In the genomic region with DNA sequence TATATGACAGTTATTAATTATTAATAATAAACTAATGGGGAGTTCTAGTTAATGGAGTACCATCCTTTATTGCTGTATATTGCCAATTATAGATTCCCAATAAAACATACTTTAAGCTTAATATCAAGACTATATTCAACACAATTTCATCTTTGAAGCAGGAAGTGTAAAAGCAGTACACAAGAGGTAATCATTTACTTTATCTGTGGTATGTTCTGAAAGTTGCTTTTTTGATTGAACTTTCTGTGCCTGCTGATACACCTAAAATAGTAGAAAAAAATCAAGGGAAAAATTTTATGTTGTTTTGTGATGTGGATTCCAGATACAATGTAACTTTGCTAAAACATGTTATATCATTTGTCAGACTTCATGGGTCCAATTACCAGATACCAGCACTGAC, we compare ENCODE assay signal across 22 cellular contexts. TPM values are rescaled to one million over a fixed set of nuclear protein-coding genes. Genes with fewer than 3 reads are reported as not detected.
DNase-seq lines count a peak whose midpoint lies in the region; ATAC-seq and TF ChIP-seq lines count a peak whose summit lies in the region.
"Had no signal": no experiment of that assay in that cellular context is flagged by ENCODE, and none has a peak within 500 bp of the region (broad histone marks: within the 10 kb centered on the region; RNA-seq: fewer than 3 reads in every experiment).

No MANE protein-coding gene starts in this region.

- no peak for ATAC-seq in activated naive CD8-positive, alpha-beta T cell treated with anti-CD3 and anti-CD28 coated beads, Interleukin-2, amount 50 U/mL, for 24 hours
- ATAC-seq in HG02943 (IDR thresholded peaks at IDR 0.05; ENCODE audit: low read depth, unreplicated experiment) (peak; percentile 63), HG03378 (IDR thresholded peaks at IDR 0.05; ENCODE audit: unreplicated experiment) (peak; percentile 81), HG03045 (IDR thresholded peaks at IDR 0.05; ENCODE audit: unreplicated experiment) (no peak), heart right ventricle (no peak)
- ATAC-seq: HCT116 had no signal

- H3K4me3 ChIP-seq in heart right ventricle: no peak overlapping the region

- H3K4me3 Mint-ChIP-seq in activated naive CD8-positive, alpha-beta T cell: no peak overlapping the region
- no peak overlapping the region for H3K4me3 Mint-ChIP-seq in activated naive CD8-positive, alpha-beta T cell treated with anti-CD3 and anti-CD28 coated beads, Interleukin-2, amount 50 U/mL, for 24 hours
- H3K4me3 Mint-ChIP-seq: B cell had no signal

- H3K4me1 ChIP-seq in heart right ventricle: no peaks in the 10 kb centered on the region

- H3K27ac ChIP-seq in heart right ventricle: no peak overlapping the region

- H3K36me3 Mint-ChIP-seq in activated naive CD8-positive, alpha-beta T cell: peaks cover 16% of the 10 kb centered on the region
- H3K36me3 Mint-ChIP-seq in activated naive CD8-positive, alpha-beta T cell treated with anti-CD3 and anti-CD28 coated beads, Interleukin-2, amount 50 U/mL, for 24 hours (ENCODE audit: low read depth): peaks cover 28% of the 10 kb centered on the region

- H3K27ac Mint-ChIP-seq in activated naive CD8-positive, alpha-beta T cell: peak overlapping the region; percentile 22
- no peak overlapping the region for H3K27ac Mint-ChIP-seq in activated naive CD8-positive, alpha-beta T cell treated with anti-CD3 and anti-CD28 coated beads, Interleukin-2, amount 50 U/mL, for 24 hours
- H3K27ac Mint-ChIP-seq: B cell had no signal

- no peak for DNase-seq in activated naive CD8-positive, alpha-beta T cell treated with anti-CD3 and anti-CD28 coated beads, Interleukin-2, amount 50 U/mL, for 24 hours
- no peak for DNase-seq in activated CD8-positive, alpha-beta memory T cell treated with anti-CD3 and anti-CD28 coated beads, Interleukin-2, amount 50 U/mL, for 4 hours
- no peak for DNase-seq in NCI-H1930 (lab: John Stamatoyannopoulos, UW)
- no peak for DNase-seq in heart right ventricle
- DNase-seq: COR-L47, GDM1, GOT3, KG1, MV-4-11, NCI-H1694 treated with DMSO at 0.1 percent for 48 hours, NCI-H2107, NCI-H510A treated with DMSO at 0.1 percent for 48 hours, NCI-H774, OCI-M1, SHP77, SK-N-SH had no signal

- intact Hi-C loops in heart right ventricle (cut with DNase I): no loop called here

- H3K9me3 Mint-ChIP-seq in activated naive CD8-positive, alpha-beta T cell (ENCODE audit: low read depth): no peaks in the 10 kb centered on the region
- H3K9me3 Mint-ChIP-seq in activated naive CD8-positive, alpha-beta T cell treated with anti-CD3 and anti-CD28 coated beads, Interleukin-2, amount 50 U/mL, for 24 hours: no peaks in the 10 kb centered on the region

- peaks cover 0 to 5% (median 0%) of the 10 kb centered on the region in 11 donors for H3K9me3 ChIP-seq in heart right ventricle
- H3K9me3 ChIP-seq: SK-N-SH had no signal

- no peaks in the 10 kb centered on the region for H3K27me3 ChIP-seq in heart right ventricle

- TF ChIP-seq CTCF in heart right ventricle (IDR thresholded peaks at IDR 0.05): no peak

- H3K36me3 ChIP-seq in heart right ventricle: peaks cover 0 to 97% (median 45%) of the 10 kb centered on the region in 9 donors

- no peaks in the 10 kb centered on the region for H3K27me3 Mint-ChIP-seq in activated naive CD8-positive, alpha-beta T cell
- no peaks in the 10 kb centered on the region for H3K27me3 Mint-ChIP-seq in activated naive CD8-positive, alpha-beta T cell treated with anti-CD3 and anti-CD28 coated beads, Interleukin-2, amount 50 U/mL, for 24 hours
- H3K27me3 Mint-ChIP-seq: B cell had no signal

- H3K4me1 Mint-ChIP-seq in activated naive CD8-positive, alpha-beta T cell (ENCODE audit: low read depth): no peaks in the 10 kb centered on the region
- no peaks in the 10 kb centered on the region for H3K4me1 Mint-ChIP-seq in activated naive CD8-positive, alpha-beta T cell treated with anti-CD3 and anti-CD28 coated beads, Interleukin-2, amount 50 U/mL, for 24 hours
- H3K4me1 Mint-ChIP-seq: B cell had no signal

RNA-seq across cellular contexts. Expression of gene ACO1, which starts 58.0 kb away (rescaled TPM):
- 10 to 100 TPM; 55.2 to 77.6 (median 66.3) TPM for total RNA-seq in heart right ventricle
- 10 to 100 TPM in 1 of 2 donors, 1 to 10 TPM in 1; 7.1 to 25.8 TPM for polyA plus RNA-seq in heart right ventricle

Comparison
In these comparisons a context has a peak if more than half of its experiments do, and no peak if none do; other contexts are left out.
1. ATAC-seq: peak in HG02943 (single experiment) and HG03378 (single experiment); none in activated naive CD8-positive, alpha-beta T cell treated with anti-CD3 and anti-CD28 coated beads, Interleukin-2, amount 50 U/mL, for 24 hours (single experiment), HG03045 (single experiment) and heart right ventricle (0 of 8).